Comparison of ENCODE assay signal across 1 cellular context in the genomic region with DNA sequence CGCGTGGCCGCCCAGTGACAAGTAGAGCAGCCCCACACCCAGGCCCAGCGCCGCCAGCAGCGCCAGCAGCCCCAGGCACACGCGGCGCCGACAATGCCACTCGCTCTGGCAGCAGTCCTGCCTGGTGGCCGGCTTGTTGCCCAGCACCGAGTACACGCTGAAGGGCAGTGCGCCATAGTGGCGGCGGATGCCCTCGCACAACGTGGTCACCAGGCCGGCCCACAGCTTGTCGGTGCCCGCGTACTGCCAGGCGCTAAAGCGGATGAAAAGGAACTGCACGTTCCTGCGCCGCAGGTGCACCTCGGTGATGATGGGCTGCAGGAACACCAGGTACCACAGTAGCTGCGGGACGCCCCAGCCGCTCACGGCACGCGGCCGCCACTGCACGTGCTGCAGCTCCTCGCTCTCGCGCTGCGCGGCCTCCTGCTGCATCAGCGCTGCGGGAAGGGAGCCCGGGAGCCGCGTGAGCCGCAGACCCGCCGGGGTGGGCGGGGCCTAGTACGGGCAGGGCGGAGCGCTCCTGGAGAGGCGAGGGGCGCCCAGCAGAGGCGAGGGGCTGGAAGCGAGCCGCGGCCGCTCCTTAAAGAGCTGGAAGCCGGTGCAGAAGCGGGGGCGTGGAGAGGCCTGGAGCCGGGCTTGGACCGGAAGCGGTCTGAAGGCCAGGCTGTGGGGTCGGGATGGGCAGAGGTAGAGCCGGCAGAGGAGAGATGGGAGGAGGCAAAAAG.
TF ChIP-seq lines count a peak whose summit lies in the region.

No MANE protein-coding gene starts in this region.

TF ChIP-seq in endothelial cell of umbilical vein, 7 proteins besides CTCF, POLR2A, EP300 and RAD21 (continued from another document):
- TF ChIP-seq POLR2AphosphoS5 (IDR thresholded peaks at IDR 0.05; ENCODE audit: insufficient read depth, low read depth, low read length), result no peak
